ENCODE assay signal across 8 cellular contexts in the genomic region with DNA sequence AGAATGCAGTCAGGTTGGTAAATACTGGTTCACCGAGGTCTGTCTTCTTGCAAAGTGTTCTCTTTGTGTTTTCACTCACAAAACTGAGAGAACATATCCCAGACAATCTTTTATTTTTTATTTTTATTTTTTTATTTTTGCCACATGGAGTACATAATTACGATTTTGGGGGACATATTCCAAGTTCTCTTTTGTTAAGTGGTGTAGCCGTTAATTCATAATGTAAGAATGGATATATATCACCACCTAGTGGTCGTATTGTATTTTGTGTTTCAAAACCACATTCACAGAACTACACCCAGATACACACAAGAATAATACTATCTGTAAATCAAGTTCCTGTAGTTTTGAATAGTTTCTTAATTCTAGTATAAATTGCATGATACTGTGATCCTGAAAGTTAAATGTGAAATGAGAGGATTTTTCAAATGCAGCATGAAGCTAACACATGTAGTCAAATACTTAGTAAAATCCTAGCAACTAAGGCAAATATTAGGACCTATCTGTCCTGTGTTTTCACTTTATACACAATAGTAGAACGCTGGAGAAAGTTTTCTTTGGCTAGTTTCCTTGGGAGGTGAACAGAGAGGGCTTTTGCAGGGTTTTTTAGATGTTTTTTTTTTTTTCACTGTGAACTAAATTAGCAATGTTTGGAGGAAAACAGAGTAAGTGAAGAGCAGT.
DNase-seq lines count a peak whose midpoint lies in the region; ATAC-seq and FAIRE-seq lines count a peak whose summit lies in the region.

No MANE protein-coding gene starts in this region.

- H3K27ac ChIP-seq in small intestine (ENCODE audit: low read depth in 1 of 2, low read length in 1 of 2) = no peak overlapping the region

- H3K27me3 ChIP-seq in small intestine (ENCODE audit: control insufficient read depth in 2 of 2, insufficient read depth in 2 of 2, low read length in 2 of 2) = peaks cover 0 to 3% of the 10 kb centered on the region in 2 donors

- DNase-seq in CD1c-positive myeloid dendritic cell (ENCODE audit: extremely low spot score) (peak; percentile 68), LoVo (ENCODE audit: low spot score) (peak; percentile 57), SW480 (ENCODE audit: low spot score) (peak; percentile 33), globus pallidus (ENCODE audit: low spot score) (peak; percentile 76), small intestine (peak; percentile 36), GOT3 (lab: John Stamatoyannopoulos, UW) (no peak), ureter (ENCODE audit: low spot score) (no peak)

- no peak overlapping the region for H3K4me3 ChIP-seq in small intestine (ENCODE audit: low read depth in 1 of 2, low read length in 2 of 2)

- peak; percentile 89 for ATAC-seq in GM19351 (IDR thresholded peaks at IDR 0.05; ENCODE audit: unreplicated experiment)

- WGBS in small intestine, 3 donors = 13 to 20% (median 17%) methylated on average over 5 of the region's 5 CpGs

- no peaks in the 10 kb centered on the region for H3K9me3 ChIP-seq in small intestine (ENCODE audit: control insufficient read depth, low read depth)

- H3K36me3 ChIP-seq in small intestine (ENCODE audit: control insufficient read depth in 2 of 2, insufficient read depth in 2 of 2, low read length in 2 of 2) = no peaks in the 10 kb centered on the region

- FAIRE-seq in small intestine (lab: Jason Lieb, UNC) = peak; percentile 89

- H3K4me1 ChIP-seq in small intestine (ENCODE audit: control insufficient read depth in 2 of 2, insufficient read depth in 1 of 2, low read depth in 1 of 2, low read length in 1 of 2) = peaks cover 0 to 3% of the 10 kb centered on the region in 2 donors

Comparison
In these comparisons a context has a peak if more than half of its experiments do, and no peak if none do; other contexts are left out.
1. DNase-seq: peak in CD1c-positive myeloid dendritic cell (single experiment), LoVo (single experiment), SW480 (single experiment), globus pallidus (single experiment) and small intestine (single experiment); none in GOT3 (single experiment) and ureter (single experiment).